18 cellular contexts compared by ENCODE assay signal in the genomic region with DNA sequence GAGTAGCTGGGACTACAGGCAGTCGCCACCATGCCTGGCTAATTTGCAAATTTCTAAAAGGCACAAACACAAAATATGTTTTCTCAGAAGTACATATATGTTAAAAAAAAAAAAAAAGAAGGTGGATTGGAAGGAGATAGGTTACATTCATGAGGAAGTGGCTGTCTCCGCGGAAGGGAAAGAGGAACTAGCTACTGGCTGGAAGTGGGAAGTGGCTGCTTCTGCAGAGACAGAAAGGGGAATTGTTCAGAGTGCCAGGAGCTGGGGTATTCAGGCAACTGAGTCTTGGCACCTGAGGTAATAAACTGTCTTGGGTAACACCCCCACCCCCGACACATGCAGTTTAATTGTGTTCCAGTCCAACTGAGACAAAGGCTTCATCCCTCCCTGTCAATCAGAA. TPM values are rescaled to one million over a fixed set of nuclear protein-coding genes. Genes with fewer than 3 reads are reported as not detected.
DNase-seq lines count a peak whose midpoint lies in the region; ATAC-seq and TF ChIP-seq lines count a peak whose summit lies in the region.
"Had no signal": no experiment of that assay in that cellular context is flagged by ENCODE, and none has a peak within 500 bp of the region (broad histone marks: within the 10 kb centered on the region; RNA-seq: fewer than 3 reads in every experiment).

No MANE protein-coding gene starts in this region.

- TF ChIP-seq CTCF in NB4 (IDR thresholded peaks at IDR 0.05; ENCODE audit: low read depth, low read length), result no peak
- TF ChIP-seq CTCF in adrenal gland (IDR thresholded peaks at IDR 0.05), result no peak

- H3K27me3 ChIP-seq in adrenal gland, result no peaks in the 10 kb centered on the region
- H3K27me3 ChIP-seq: cardiac muscle cell, vagina had no signal

- no peaks in the 10 kb centered on the region for H3K36me3 ChIP-seq in adrenal gland (replicated peaks in 1 of 2)
- H3K36me3 ChIP-seq: cardiac muscle cell, vagina had no signal

- H3K27ac ChIP-seq in adrenal gland, result peak overlapping the region in 3 of 5 donors; percentile 53 to 76 (median 72)
- H3K27ac ChIP-seq: C4-2B, cardiac muscle cell, KMS-11, VCaP had no signal

- 66 to 78% (median 73%) methylated on average over 4 of the region's 4 CpGs for WGBS in adrenal gland, 4 donors

- DNase-seq in CD1c-positive myeloid dendritic cell (ENCODE audit: extremely low spot score), result peak; percentile 90
- DNase-seq in NB4 (ENCODE audit: low read depth), result peak; percentile 69
- peak in 3 of 7 donors; percentile 46 to 59 (median 52) for DNase-seq in adrenal gland
- peak; percentile 75 for DNase-seq in medulla oblongata (ENCODE audit: extremely low spot score)
- no peak for DNase-seq in NCI-H1105 treated with DMSO at 0.1 percent for 48 hours (lab: John Stamatoyannopoulos, UW)
- DNase-seq: amniotic stem cell, HCEC 1CT, left cardiac atrium, NCI-H1436, NCI-H2171 had no signal

- H3K9me3 ChIP-seq in adrenal gland (replicated peaks in 1 of 3), result no peaks in the 10 kb centered on the region
- H3K9me3 ChIP-seq: vagina had no signal

- intact Hi-C loops in adrenal gland (cut with DNase I), result no loop called here

- ATAC-seq in HG03108 (IDR thresholded peaks at IDR 0.05; ENCODE audit: unreplicated experiment), result no peak
- no peak for ATAC-seq in GM21360 (IDR thresholded peaks at IDR 0.05; ENCODE audit: unreplicated experiment)
- ATAC-seq in GM21737 (IDR thresholded peaks at IDR 0.05; ENCODE audit: unreplicated experiment), result no peak

- TF ChIP-seq POLR2A in NB4 (IDR thresholded peaks at IDR 0.05; ENCODE audit: extremely low read depth, insufficient read length) (no peak), adrenal gland (IDR thresholded peaks at IDR 0.05) (no peak)

- no peak overlapping the region for H3K4me3 ChIP-seq in NB4 (ENCODE audit: low read depth, low read length)
- no peak overlapping the region for H3K4me3 ChIP-seq in adrenal gland
- H3K4me3 ChIP-seq: cardiac muscle cell, vagina had no signal

- H3K4me1 ChIP-seq in adrenal gland (replicated peaks in 1 of 2), result peaks cover 23 to 29% of the 10 kb centered on the region in 2 donors

RNA-seq across cellular contexts. Expression of gene S1PR3, which starts 45.6 kb away (rescaled TPM):
- total RNA-seq in adrenal gland, result 100 to 1,000 TPM in 1 of 8 donors, 10 to 100 TPM in 7; 44.1 to 108 (median 66.6) TPM
- polyA plus RNA-seq in adrenal gland, result 10 to 100 TPM; 14.1 to 85.6 (median 17.4) TPM
